In the genomic region with DNA sequence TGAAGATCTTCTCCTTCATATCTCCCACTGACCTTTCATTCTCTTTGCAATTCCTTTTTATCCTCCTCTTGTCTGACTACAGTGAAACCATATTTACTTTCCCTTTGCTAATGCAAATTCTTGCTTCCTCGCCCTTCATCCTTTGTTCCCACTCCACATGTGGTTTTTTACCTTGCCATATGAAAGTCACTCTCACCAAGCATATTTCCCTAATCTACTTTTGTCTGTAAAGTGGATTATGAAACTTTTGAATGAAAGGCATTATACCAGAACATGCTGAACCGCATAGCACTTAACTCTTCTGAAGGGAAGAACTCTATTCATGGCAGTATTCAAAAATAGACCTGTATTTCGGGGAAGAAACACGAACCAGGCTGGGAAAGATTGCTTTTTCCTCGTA, we compare ENCODE assay signal across 34 cellular contexts. TPM values are rescaled to one million over a fixed set of nuclear protein-coding genes. Genes with fewer than 3 reads are reported as not detected.
DNase-seq lines count a peak whose midpoint lies in the region; ATAC-seq and TF ChIP-seq lines count a peak whose summit lies in the region.
"Had no signal": no experiment of that assay in that cellular context is flagged by ENCODE, and none has a peak within 500 bp of the region (broad histone marks: within the 10 kb centered on the region; RNA-seq: fewer than 3 reads in every experiment).

No MANE protein-coding gene starts in this region.

- H3K4me1 ChIP-seq in HUES48 (ENCODE audit: control insufficient read depth, insufficient read depth, low read length), result peaks cover 30% of the 10 kb centered on the region
- peaks cover 4% of the 10 kb centered on the region for H3K4me1 ChIP-seq in endodermal cell (ENCODE audit: control insufficient read depth, insufficient read depth, low read length)
- H3K4me1 ChIP-seq in neuronal stem cell (ENCODE audit: control insufficient read depth in 2 of 2, insufficient read depth in 1 of 2, low read depth in 1 of 2, low read length in 2 of 2), result peaks cover 2 to 4% of the 10 kb centered on the region in 2 donors
- H3K4me1 ChIP-seq: BLaER1 treated with 17β-estradiol and CSF1 and Interleukin-3, amounts not matched to agents 10 nM and 100 nM had no signal

- H3K14ac ChIP-seq in neuronal stem cell (ENCODE audit: low read length), result no peak overlapping the region

- H4K91ac ChIP-seq in neuronal stem cell (ENCODE audit: low read depth, low read length, poor library complexity), result no peak overlapping the region

- H2BK15ac ChIP-seq in neuronal stem cell (ENCODE audit: low read length), result no peak overlapping the region

- no peak overlapping the region for H2BK5ac ChIP-seq in neuronal stem cell (ENCODE audit: low read length)

- H2AK5ac ChIP-seq in neuronal stem cell (ENCODE audit: low read depth, low read length), result no peak overlapping the region

- DNase-seq in NCI-H345 treated with DMSO at 0.1 percent for 48 hours (lab: John Stamatoyannopoulos, UW; ENCODE audit: unreplicated experiment) (peak; percentile 73), endodermal cell (no peak), neuronal stem cell (ENCODE audit: low spot score) (peak; percentile 2), globus pallidus (ENCODE audit: low spot score) (no peak)
- DNase-seq in stimulated activated naive CD8-positive, alpha-beta T cell treated with anti-CD3 and anti-CD28 coated beads, Interleukin-15, Interleukin-2, amounts not matched to agents 100 U/mL and 50 U/mL, for 24 hours, result no peak
- DNase-seq: activated CD4-positive, alpha-beta T cell treated with anti-CD3 and anti-CD28 coated beads, Interleukin-2, amount 10 ng/mL, durations not matched to agents 24 days and 14 days; activated CD8-positive, alpha-beta memory T cell treated with anti-CD3 and anti-CD28 coated beads, Interleukin-2, amount 10 ng/mL, durations not matched to agents 7 days and 5 days; activated naive CD4-positive, alpha-beta T cell treated with anti-CD3 and anti-CD28 coated beads, Interleukin-2, amount 50 U/mL, for 16 hours; amygdala; COR-L47; DMS79; H7; left cardiac atrium; mesenchymal stem cell; naive thymus-derived CD4-positive, alpha-beta T cell; NCI-H2029 treated with DMSO at 0.1 percent for 48 hours; NCI-H510A treated with DMSO at 0.1 percent for 48 hours; retina; SK-N-SH; stimulated activated CD4-positive, alpha-beta T cell treated with anti-CD3 and anti-CD28 coated beads, Interleukin-4, amount 100 ng/mL, for 4 hours; stimulated activated naive CD4-positive, alpha-beta T cell treated with Interleukin-2 at 50 U/mL for 16 hours; T-helper 2 cell had no signal

- WGBS in endodermal cell (ENCODE audit: insufficient coverage in 1 of 2, insufficient read length in 1 of 2), 2 experiments, result 3% methylated on average over 5 of the region's 5 CpGs; no CpG with 5 or more reads in 1 of the 2 experiments
- no CpG with 5 or more reads among the region's 5 CpGs for WGBS in neuronal stem cell (ENCODE audit: extremely low coverage in 2 of 2, insufficient read length in 2 of 2, insufficient replicate concordance in 1 of 2), 2 donors

- peaks cover 18% of the 10 kb centered on the region for H3K4me1 Mint-ChIP-seq in endodermal cell
- H3K4me1 Mint-ChIP-seq: activated CD4-positive, alpha-beta T cell treated with anti-CD3 and anti-CD28 coated beads, Interleukin-2, amount 10 ng/mL, durations not matched to agents 24 days and 14 days; activated CD8-positive, alpha-beta memory T cell treated with anti-CD3 and anti-CD28 coated beads, Interleukin-2, amount 10 ng/mL, durations not matched to agents 7 days and 5 days; IgD-negative memory B cell; naive thymus-derived CD4-positive, alpha-beta T cell had no signal

- H2BK12ac ChIP-seq in neuronal stem cell (ENCODE audit: low read length), result no peak overlapping the region

- H3K27me3 Mint-ChIP-seq in endodermal cell (ENCODE audit: insufficient read depth), result no peaks in the 10 kb centered on the region
- H3K27me3 Mint-ChIP-seq: activated CD4-positive, alpha-beta T cell treated with anti-CD3 and anti-CD28 coated beads, Interleukin-2, amount 10 ng/mL, durations not matched to agents 24 days and 14 days; activated CD8-positive, alpha-beta memory T cell treated with anti-CD3 and anti-CD28 coated beads, Interleukin-2, amount 10 ng/mL, durations not matched to agents 7 days and 5 days; dendritic cell treated with granulocyte-macrophage colony-stimulating factor and Interleukin-4, amounts not matched to agents 40 ng/mL and 50 ng/mL, for 4 days; IgD-negative memory B cell; naive thymus-derived CD4-positive, alpha-beta T cell had no signal

- no peak for ATAC-seq in HG02981 (IDR thresholded peaks at IDR 0.05; ENCODE audit: unreplicated experiment)
- ATAC-seq in stimulated activated naive CD8-positive, alpha-beta T cell treated with anti-CD3 and anti-CD28 coated beads, Interleukin-15, Interleukin-2, amounts not matched to agents 100 U/mL and 50 U/mL, for 24 hours, result no peak
- no peak for ATAC-seq in HG03108 (IDR thresholded peaks at IDR 0.05; ENCODE audit: unreplicated experiment)
- ATAC-seq: activated CD8-positive, alpha-beta memory T cell treated with anti-CD3 and anti-CD28 coated beads, Interleukin-2, amount 10 ng/mL, durations not matched to agents 7 days and 5 days; left cardiac atrium; naive thymus-derived CD4-positive, alpha-beta T cell had no signal

- H3K9ac ChIP-seq in HUES48 (ENCODE audit: low read depth, low read length) (no peak overlapping the region), endodermal cell (ENCODE audit: extremely low read depth, low read length, poor library complexity, severe bottlenecking) (peak overlapping the region; percentile 12), neuronal stem cell (ENCODE audit: low read depth, low read length, poor library complexity) (no peak overlapping the region)
- H3K9ac ChIP-seq: BLaER1 treated with 17β-estradiol and CSF1 and Interleukin-3, amounts not matched to agents 10 nM and 100 nM; SK-N-SH had no signal

- peak overlapping the region; percentile 31 for H3K4me3 ChIP-seq in HUES48 (ENCODE audit: low read depth, low read length)
- H3K4me3 ChIP-seq in endodermal cell (ENCODE audit: low read length), result peak overlapping the region; percentile 47
- H3K4me3 ChIP-seq in neuronal stem cell (ENCODE audit: low read length in 2 of 2), result no peak overlapping the region
- H3K4me3 ChIP-seq: BLaER1 treated with 17β-estradiol and CSF1 and Interleukin-3, amounts not matched to agents 10 nM and 100 nM; cardiac muscle cell; thoracic aorta had no signal

- no peak overlapping the region for H3K18ac ChIP-seq in neuronal stem cell (ENCODE audit: low read length)

- H3K9me3 ChIP-seq in HUES48 (ENCODE audit: control insufficient read depth, insufficient read depth, low read length) (no peaks in the 10 kb centered on the region), endodermal cell (ENCODE audit: control insufficient read depth, low read length) (no peaks in the 10 kb centered on the region), neuronal stem cell (replicated peaks in 1 of 2; ENCODE audit: control insufficient read depth in 2 of 2, insufficient read depth in 1 of 2, low read depth in 1 of 2, low read length in 2 of 2) (no peaks in the 10 kb centered on the region)
- H3K9me3 ChIP-seq: SK-N-SH, thoracic aorta had no signal

- H2AFZ ChIP-seq in neuronal stem cell (ENCODE audit: low read length), result peak overlapping the region; percentile 59

- H3K79me1 ChIP-seq in neuronal stem cell (ENCODE audit: low read depth, low read length), result no peaks in the 10 kb centered on the region

- H2BK120ac ChIP-seq in neuronal stem cell (ENCODE audit: low read depth, low read length), result no peak overlapping the region

- peak overlapping the region; percentile 2 for H3K4me3 Mint-ChIP-seq in endodermal cell
- H3K4me3 Mint-ChIP-seq: activated CD4-positive, alpha-beta T cell treated with anti-CD3 and anti-CD28 coated beads, Interleukin-2, amount 10 ng/mL, durations not matched to agents 24 days and 14 days; activated CD8-positive, alpha-beta memory T cell treated with anti-CD3 and anti-CD28 coated beads, Interleukin-2, amount 10 ng/mL, durations not matched to agents 7 days and 5 days; dendritic cell treated with granulocyte-macrophage colony-stimulating factor and Interleukin-4, amounts not matched to agents 40 ng/mL and 50 ng/mL, for 4 days; IgD-negative memory B cell; naive thymus-derived CD4-positive, alpha-beta T cell had no signal

- H4K8ac ChIP-seq in neuronal stem cell (ENCODE audit: low read depth, low read length), result no peak overlapping the region

- H3K27ac Mint-ChIP-seq in endodermal cell, result peak overlapping the region; percentile 44
- H3K27ac Mint-ChIP-seq: activated CD4-positive, alpha-beta T cell treated with anti-CD3 and anti-CD28 coated beads, Interleukin-2, amount 10 ng/mL, durations not matched to agents 24 days and 14 days; activated CD8-positive, alpha-beta memory T cell treated with anti-CD3 and anti-CD28 coated beads, Interleukin-2, amount 10 ng/mL, durations not matched to agents 7 days and 5 days; dendritic cell treated with granulocyte-macrophage colony-stimulating factor and Interleukin-4, amounts not matched to agents 40 ng/mL and 50 ng/mL, for 4 days; IgD-negative memory B cell; naive thymus-derived CD4-positive, alpha-beta T cell had no signal

- no peak overlapping the region for H3K4me2 ChIP-seq in neuronal stem cell (ENCODE audit: insufficient read depth, low read length, poor library complexity, severe bottlenecking)
- H3K4me2 ChIP-seq: SK-N-SH had no signal

- H3K4ac ChIP-seq in neuronal stem cell (ENCODE audit: low read length), result no peak overlapping the region

- no peaks in the 10 kb centered on the region for H3K9me3 Mint-ChIP-seq in endodermal cell

- no peak for TF ChIP-seq CTCF in endodermal cell (conservative IDR thresholded peaks at IDR 0.05)

- no peaks in the 10 kb centered on the region for H3K27me3 ChIP-seq in HUES48 (ENCODE audit: control insufficient read depth, insufficient read depth, low read length)
- no peaks in the 10 kb centered on the region for H3K27me3 ChIP-seq in endodermal cell (ENCODE audit: control insufficient read depth, insufficient read depth, low read length, poor library complexity, severe bottlenecking)
- H3K27me3 ChIP-seq in neuronal stem cell (ENCODE audit: control insufficient read depth in 3 of 3, insufficient read depth in 3 of 3, low read depth in 1 of 3, low read length in 3 of 3), result no peaks in the 10 kb centered on the region
- H3K27me3 ChIP-seq: BLaER1 treated with 17β-estradiol and CSF1 and Interleukin-3, amounts not matched to agents 10 nM and 100 nM; cardiac muscle cell had no signal

- H3K27ac ChIP-seq in HUES48 (ENCODE audit: low read depth, low read length) (peak overlapping the region; percentile 86), endodermal cell (ENCODE audit: low read depth, low read length) (peak overlapping the region; percentile 40), neuronal stem cell (replicated peaks; ENCODE audit: low read length) (no peak overlapping the region)
- H3K27ac ChIP-seq: BLaER1 treated with 17β-estradiol and CSF1 and Interleukin-3, amounts not matched to agents 10 nM and 100 nM; cardiac muscle cell; thoracic aorta; VCaP had no signal

- no peak overlapping the region for H3K23ac ChIP-seq in neuronal stem cell (ENCODE audit: low read depth, low read length, poor library complexity)

- no peaks in the 10 kb centered on the region for H3K36me3 Mint-ChIP-seq in endodermal cell (ENCODE audit: low read depth)
- H3K36me3 Mint-ChIP-seq: activated CD8-positive, alpha-beta memory T cell treated with anti-CD3 and anti-CD28 coated beads, Interleukin-2, amount 10 ng/mL, durations not matched to agents 7 days and 5 days; IgD-negative memory B cell had no signal

- H3K36me3 ChIP-seq in HUES48 (ENCODE audit: control insufficient read depth, insufficient read depth, low read length) (no peaks in the 10 kb centered on the region), endodermal cell (ENCODE audit: control insufficient read depth, insufficient read depth, low read length) (no peaks in the 10 kb centered on the region), neuronal stem cell (replicated peaks in 1 of 2; ENCODE audit: control insufficient read depth in 2 of 2, insufficient read depth in 2 of 2, low read length in 2 of 2) (no peaks in the 10 kb centered on the region)
- H3K36me3 ChIP-seq: BLaER1 treated with 17β-estradiol and CSF1 and Interleukin-3, amounts not matched to agents 10 nM and 100 nM; cardiac muscle cell; thoracic aorta had no signal

RNA-seq across cellular contexts. Expression of a gene that starts 8.0 kb away (rescaled TPM):
- under 1 TPM; 0.13 to 0.24 TPM for total RNA-seq in endodermal cell
- polyA plus RNA-seq in endodermal cell (2013, experiment 1 of 2), result 0.36 TPM
- polyA plus RNA-seq in endodermal cell (2013, experiment 2 of 2), result 0.25 TPM
- polyA plus RNA-seq in neuronal stem cell (2013, experiment 1 of 2), result not detected
- polyA plus RNA-seq in neuronal stem cell (2013, experiment 2 of 2), result not detected
- total RNA-seq: activated CD4-positive, alpha-beta T cell treated with anti-CD3 and anti-CD28 coated beads, Interleukin-2, amount 10 ng/mL, durations not matched to agents 24 days and 14 days; activated CD8-positive, alpha-beta memory T cell treated with anti-CD3 and anti-CD28 coated beads, Interleukin-2, amount 10 ng/mL, durations not matched to agents 7 days and 5 days; cardiac muscle cell; fibroblast of lung; H7; left cardiac atrium; naive thymus-derived CD4-positive, alpha-beta T cell; osteoblast; thoracic aorta had no signal
- polyA plus RNA-seq: AG04450; cardiac muscle cell; fibroblast of lung; IgD-negative memory B cell; naive thymus-derived CD4-positive, alpha-beta T cell had no signal

Comparison
In these comparisons a context has a peak if more than half of its experiments do, and no peak if none do; other contexts are left out.
1. H3K4me3 ChIP-seq: peak in HUES48 (single experiment) and endodermal cell (single experiment); none in neuronal stem cell (0 of 2).
2. DNase-seq: peak in NCI-H345 treated with DMSO at 0.1 percent for 48 hours (single experiment) and neuronal stem cell (single experiment); none in endodermal cell (single experiment), stimulated activated naive CD8-positive, alpha-beta T cell treated with anti-CD3 and anti-CD28 coated beads, Interleukin-15, Interleukin-2, amounts not matched to agents 100 U/mL and 50 U/mL, for 24 hours (single experiment) and globus pallidus (single experiment).